8 cellular contexts compared by ENCODE assay signal in genomic region chr3:107662109-107662477, GRCh38.
DNase-seq lines count a peak whose midpoint lies in the region; ATAC-seq and TF ChIP-seq lines count a peak whose summit lies in the region.
"Had no signal": no experiment of that assay in that cellular context is flagged by ENCODE, and none has a peak within 500 bp of the region (broad histone marks: within the 10 kb centered on the region; RNA-seq: fewer than 3 reads in every experiment).

No MANE protein-coding gene starts in this region.

- H3K4me1 Mint-ChIP-seq in stimulated activated memory B cell treated with anti-CD40 and anti-IgM and Interleukin-4, amounts not matched to agents 10 μg/mL and 1 μg/mL and 100 μg/mL, for 72 hours = peaks cover 31% of the 10 kb centered on the region
- H3K4me1 Mint-ChIP-seq in naive thymus-derived CD8-positive, alpha-beta T cell = peaks cover 16 to 40% (median 32%) of the 10 kb centered on the region in 4 donors

- CTCF ChIA-PET in PC-9 (lab: Charles Lee) = interaction anchor here (0.7 kb wide), 2 partner anchors 43 to 94 kb away, joined by 3 to 10 read pairs; no protein-coding TSS in a partner anchor

- no peak overlapping the region for H4K91ac ChIP-seq in neuronal stem cell (ENCODE audit: low read depth, low read length, poor library complexity)

- no peak overlapping the region for H3K4me3 Mint-ChIP-seq in stimulated activated memory B cell treated with anti-CD40 and anti-IgM and Interleukin-4, amounts not matched to agents 10 μg/mL and 1 μg/mL and 100 μg/mL, for 72 hours
- H3K4me3 Mint-ChIP-seq in naive thymus-derived CD8-positive, alpha-beta T cell = no peak overlapping the region

- H3K23ac ChIP-seq in neuronal stem cell (ENCODE audit: low read depth, low read length, poor library complexity) = no peak overlapping the region

- H2BK5ac ChIP-seq in neuronal stem cell (ENCODE audit: low read length) = no peak overlapping the region

- no peak for TF ChIP-seq CTCF in adrenal gland (IDR thresholded peaks at IDR 0.05)
- TF ChIP-seq CTCF in hepatocyte (IDR thresholded peaks at IDR 0.05; ENCODE audit: poor library complexity) = no peak
- no peak for TF ChIP-seq CTCF in PC-9 (conservative IDR thresholded peaks at IDR 0.05)

- no peaks in the 10 kb centered on the region for H3F3A ChIP-seq in PC-9 (ENCODE audit: insufficient read depth, low read depth)

- H3K4me2 ChIP-seq in hepatocyte (peak overlapping the region; percentile 32), PC-9 (no peak overlapping the region), neuronal stem cell (ENCODE audit: insufficient read depth, low read length, poor library complexity, severe bottlenecking) (no peak overlapping the region)

- POLR2A ChIA-PET in naive thymus-derived CD8-positive, alpha-beta T cell (lab: Charles Lee) = no interaction called here
- POLR2A ChIA-PET in PC-9 (lab: Charles Lee; ENCODE audit: unreplicated experiment) = interaction anchor here (0.6 kb wide), 1 partner anchor 1258 kb away, joined by 5 read pairs; no protein-coding TSS in a partner anchor

- H3K9me3 Mint-ChIP-seq in stimulated activated memory B cell treated with anti-CD40 and anti-IgM and Interleukin-4, amounts not matched to agents 10 μg/mL and 1 μg/mL and 100 μg/mL, for 72 hours = no peaks in the 10 kb centered on the region
- no peaks in the 10 kb centered on the region for H3K9me3 Mint-ChIP-seq in naive thymus-derived CD8-positive, alpha-beta T cell

- no peaks in the 10 kb centered on the region for H3K79me1 ChIP-seq in neuronal stem cell (ENCODE audit: low read depth, low read length)

- peak overlapping the region in 1 of 4 donors; percentile 39 for H3K4me3 ChIP-seq in adrenal gland
- H3K4me3 ChIP-seq in hepatocyte = no peak overlapping the region
- H3K4me3 ChIP-seq in PC-9 = no peak overlapping the region
- no peak overlapping the region for H3K4me3 ChIP-seq in neuronal stem cell (ENCODE audit: low read length in 2 of 2)

- no peak overlapping the region for H3K9ac ChIP-seq in neuronal stem cell (ENCODE audit: low read depth, low read length, poor library complexity)

- no peaks in the 10 kb centered on the region for H3K9me2 ChIP-seq in hepatocyte (replicated peaks; ENCODE audit: insufficient read depth)
- no peaks in the 10 kb centered on the region; the same call in 1 of the 2 replicates for H3K9me2 ChIP-seq in PC-9 (ENCODE audit: insufficient read depth)

- no peak overlapping the region for H3K4ac ChIP-seq in neuronal stem cell (ENCODE audit: low read length)

- H3K9me3 ChIP-seq in adrenal gland (replicated peaks in 1 of 3) (no peaks in the 10 kb centered on the region), hepatocyte (ENCODE audit: low read depth) (no peaks in the 10 kb centered on the region), PC-9 (ENCODE audit: insufficient read depth, low read depth) (no peaks in the 10 kb centered on the region), neuronal stem cell (replicated peaks in 1 of 2; ENCODE audit: control insufficient read depth in 2 of 2, insufficient read depth in 1 of 2, low read depth in 1 of 2, low read length in 2 of 2) (no peaks in the 10 kb centered on the region)

- peak; percentile 44 for ATAC-seq in HG03442 (IDR thresholded peaks at IDR 0.05; ENCODE audit: unreplicated experiment)
- no peak for ATAC-seq in stimulated activated memory B cell treated with anti-CD40 and anti-IgM and Interleukin-4, amounts not matched to agents 10 μg/mL and 1 μg/mL and 100 μg/mL, for 72 hours
- ATAC-seq in naive thymus-derived CD8-positive, alpha-beta T cell = no peak

- peaks cover 4% of the 10 kb centered on the region for H3K36me3 Mint-ChIP-seq in stimulated activated memory B cell treated with anti-CD40 and anti-IgM and Interleukin-4, amounts not matched to agents 10 μg/mL and 1 μg/mL and 100 μg/mL, for 72 hours
- H3K36me3 Mint-ChIP-seq in naive thymus-derived CD8-positive, alpha-beta T cell = peaks cover 0 to 13% (median 0%) of the 10 kb centered on the region in 3 donors

- H2BK12ac ChIP-seq in neuronal stem cell (ENCODE audit: low read length) = no peak overlapping the region

- H3K36me3 ChIP-seq in adrenal gland (replicated peaks in 1 of 2) = no peaks in the 10 kb centered on the region
- no peaks in the 10 kb centered on the region for H3K36me3 ChIP-seq in hepatocyte (replicated peaks; ENCODE audit: insufficient read depth, low read depth)
- H3K36me3 ChIP-seq in PC-9 (ENCODE audit: low read depth) = no peaks in the 10 kb centered on the region
- H3K36me3 ChIP-seq in neuronal stem cell (replicated peaks in 1 of 2; ENCODE audit: control insufficient read depth in 2 of 2, insufficient read depth in 2 of 2, low read length in 2 of 2) = no peaks in the 10 kb centered on the region

- H2BK120ac ChIP-seq in neuronal stem cell (ENCODE audit: low read depth, low read length) = no peak overlapping the region

- H4K20me1 ChIP-seq in hepatocyte (ENCODE audit: insufficient read depth, poor library complexity, severe bottlenecking) (no peaks in the 10 kb centered on the region), PC-9 (ENCODE audit: insufficient read depth) (peaks cover 7% of the 10 kb centered on the region)

- H3K79me2 ChIP-seq in hepatocyte (peaks cover 4% of the 10 kb centered on the region), PC-9 (ENCODE audit: low read depth) (no peaks in the 10 kb centered on the region)

- no peak overlapping the region for H2AK5ac ChIP-seq in neuronal stem cell (ENCODE audit: low read depth, low read length)

- no TSS peak for BruUV-seq in PC-9 (replicated peaks; lab: Mats Ljungman, UMichigan)

- H3K27ac ChIP-seq in adrenal gland (peak overlapping the region in 4 of 5 donors; percentile 23 to 64 (median 54)), hepatocyte (peak overlapping the region; percentile 59), PC-9 (no peak overlapping the region), neuronal stem cell (replicated peaks; ENCODE audit: low read length) (no peak overlapping the region)

- intact Hi-C loops in adrenal gland (cut with DNase I) = no loop called here
- intact Hi-C loops in PC-9 (cut with micrococcal nuclease; ENCODE audit: unreplicated experiment) = loop anchor here (5.0 to 10.0 kb wide), 4 partner anchors 237 to 815 kb away; no protein-coding TSS in a partner anchor

- 7 to 23% (median 12%) methylated on average over 3 of the region's 3 CpGs for WGBS in adrenal gland, 4 donors
- WGBS in hepatocyte (ENCODE audit: low lambda C conversion rate, missing lambda C conversion rate) = 67% methylated on average over 3 of the region's 3 CpGs
- no CpG with 5 or more reads among the region's 3 CpGs for WGBS in neuronal stem cell (ENCODE audit: extremely low coverage in 2 of 2, insufficient read length in 2 of 2, insufficient replicate concordance in 1 of 2), 2 donors

- no peak overlapping the region for H3K18ac ChIP-seq in neuronal stem cell (ENCODE audit: low read length)

- DNase-seq in adrenal gland = peak; percentile 33 to 74 (median 63)
- peak; percentile 31 for DNase-seq in hepatocyte (ENCODE audit: low spot score)
- no peak for DNase-seq in naive thymus-derived CD8-positive, alpha-beta T cell
- DNase-seq in PC-9 = no peak
- no peak for DNase-seq in neuronal stem cell (ENCODE audit: low spot score)
- DNase-seq: activated effector memory CD4-positive, alpha-beta T cell treated with anti-CD3 and anti-CD28 coated beads, Interleukin-2, amount 50 U/mL, for 16 hours had no signal

- no peak overlapping the region for H3K14ac ChIP-seq in neuronal stem cell (ENCODE audit: low read length)

- H2BK15ac ChIP-seq in neuronal stem cell (ENCODE audit: low read length) = no peak overlapping the region

- no peak for TF ChIP-seq POLR2A in adrenal gland (IDR thresholded peaks at IDR 0.05)

- H4K8ac ChIP-seq in neuronal stem cell (ENCODE audit: low read depth, low read length) = no peak overlapping the region

- H3K27me3 Mint-ChIP-seq in stimulated activated memory B cell treated with anti-CD40 and anti-IgM and Interleukin-4, amounts not matched to agents 10 μg/mL and 1 μg/mL and 100 μg/mL, for 72 hours = no peaks in the 10 kb centered on the region
- H3K27me3 Mint-ChIP-seq in naive thymus-derived CD8-positive, alpha-beta T cell = no peaks in the 10 kb centered on the region

- no peak overlapping the region for H2AFZ ChIP-seq in hepatocyte
- no peak overlapping the region for H2AFZ ChIP-seq in PC-9
- no peak overlapping the region for H2AFZ ChIP-seq in neuronal stem cell (ENCODE audit: low read length)

- no peaks in the 10 kb centered on the region for H3K27me3 ChIP-seq in adrenal gland
- no peaks in the 10 kb centered on the region for H3K27me3 ChIP-seq in hepatocyte
- no peaks in the 10 kb centered on the region for H3K27me3 ChIP-seq in PC-9 (ENCODE audit: insufficient read depth, low read depth)
- H3K27me3 ChIP-seq in neuronal stem cell (ENCODE audit: control insufficient read depth in 3 of 3, insufficient read depth in 3 of 3, low read depth in 1 of 3, low read length in 3 of 3) = no peaks in the 10 kb centered on the region

- peak overlapping the region; percentile 42 for H3K27ac Mint-ChIP-seq in stimulated activated memory B cell treated with anti-CD40 and anti-IgM and Interleukin-4, amounts not matched to agents 10 μg/mL and 1 μg/mL and 100 μg/mL, for 72 hours
- peak overlapping the region in 2 of 10 donors; percentile 11 to 24 for H3K27ac Mint-ChIP-seq in naive thymus-derived CD8-positive, alpha-beta T cell

- H3K4me1 ChIP-seq in adrenal gland (replicated peaks in 1 of 2) (peaks cover 12 to 51% of the 10 kb centered on the region in 2 donors), hepatocyte (ENCODE audit: insufficient read depth) (peaks cover 7% of the 10 kb centered on the region), PC-9 (replicated peaks; ENCODE audit: insufficient read depth) (no peaks in the 10 kb centered on the region), neuronal stem cell (ENCODE audit: control insufficient read depth in 2 of 2, insufficient read depth in 1 of 2, low read depth in 1 of 2, low read length in 2 of 2) (peaks cover 0 to 2% of the 10 kb centered on the region in 2 donors)

Comparison
In these comparisons a context has a peak if more than half of its experiments do, and no peak if none do; other contexts are left out.
1. DNase-seq: peak in adrenal gland (7 of 7) and hepatocyte (single experiment); none in naive thymus-derived CD8-positive, alpha-beta T cell (0 of 10), PC-9 (0 of 2) and neuronal stem cell (single experiment).
2. H3K27ac ChIP-seq: peak in adrenal gland (4 of 5) and hepatocyte (single experiment); none in PC-9 (single experiment) and neuronal stem cell (single experiment).